In genomic region chr17:48026503-48027321, GRCh38 we compare ENCODE assay signal across 9 cellular contexts. TPM values are rescaled to one million over a fixed set of nuclear protein-coding genes. Genes with fewer than 3 reads are reported as not detected.
DNase-seq lines count a peak whose midpoint lies in the region; ATAC-seq lines count a peak whose summit lies in the region.
"Had no signal": no experiment of that assay in that cellular context is flagged by ENCODE, and none has a peak within 500 bp of the region (broad histone marks: within the 10 kb centered on the region; RNA-seq: fewer than 3 reads in every experiment).

No MANE protein-coding gene starts in this region.

- H3K27ac Mint-ChIP-seq in activated CD4-positive, alpha-beta memory T cell treated with anti-CD3 and anti-CD28 coated beads, Interleukin-2, amount 10 ng/mL, durations not matched to agents 7 days and 5 days: no peak overlapping the region
- H3K27ac Mint-ChIP-seq: activated naive CD4-positive, alpha-beta T cell treated with anti-CD3 and anti-CD28 coated beads, Interleukin-2, amount 50 U/mL, for 24 hours had no signal

- no peak for ATAC-seq in GM21390 (IDR thresholded peaks at IDR 0.05; ENCODE audit: unreplicated experiment)

- peaks cover 37% of the 10 kb centered on the region for H3K4me1 Mint-ChIP-seq in activated CD4-positive, alpha-beta memory T cell treated with anti-CD3 and anti-CD28 coated beads, Interleukin-2, amount 10 ng/mL, durations not matched to agents 7 days and 5 days

- DNase-seq in DMS53 (lab: John Stamatoyannopoulos, UW) (peak; percentile 98), HK-2 (ENCODE audit: unreplicated experiment) (peak; percentile 79), NCI-H774 (lab: John Stamatoyannopoulos, UW) (peak; percentile 94), medulla oblongata (ENCODE audit: extremely low spot score) (peak; percentile 92)
- peak; percentile 78 for DNase-seq in activated CD4-positive, alpha-beta memory T cell treated with anti-CD3 and anti-CD28 coated beads, Interleukin-2, amount 10 ng/mL, durations not matched to agents 7 days and 5 days
- DNase-seq in effector CD4-positive, alpha-beta T cell: peak; percentile 64
- peak; percentile 49 for DNase-seq in stimulated activated CD8-positive, alpha-beta memory T cell treated with anti-CD3 and anti-CD28 coated beads, Interleukin-12 subunit alpha, Interleukin-12 subunit beta, amount 100 ng/mL, for 24 hours (ENCODE audit: extremely low read depth)

- POLR2A ChIA-PET in activated CD4-positive, alpha-beta memory T cell treated with anti-CD3 and anti-CD28 coated beads, Interleukin-2, amount 10 ng/mL, durations not matched to agents 7 days and 5 days (lab: Charles Lee): interaction anchor here (1.0 to 2.9 kb wide), 7 partner anchors 10 to 107 kb away, joined by 3 to 45 read pairs (median 3); partner anchors contain the start of genes CBX1 and NFE2L1

- no peaks in the 10 kb centered on the region for H3K9me3 Mint-ChIP-seq in activated CD4-positive, alpha-beta memory T cell treated with anti-CD3 and anti-CD28 coated beads, Interleukin-2, amount 10 ng/mL, durations not matched to agents 7 days and 5 days
- H3K9me3 Mint-ChIP-seq: activated naive CD4-positive, alpha-beta T cell treated with anti-CD3 and anti-CD28 coated beads, Interleukin-2, amount 50 U/mL, for 24 hours had no signal

- CTCF ChIA-PET in activated CD4-positive, alpha-beta memory T cell treated with anti-CD3 and anti-CD28 coated beads, Interleukin-2, amount 10 ng/mL, durations not matched to agents 7 days and 5 days (lab: Charles Lee): interaction anchor here (0.7 to 4.2 kb wide), 27 partner anchors 10 to 592 kb away, joined by 3 to 94 read pairs (median 5); partner anchors contain the start of genes CDK5RAP3, COPZ2, HOXB5 and NFE2L1

- H3K36me3 Mint-ChIP-seq in activated CD4-positive, alpha-beta memory T cell treated with anti-CD3 and anti-CD28 coated beads, Interleukin-2, amount 10 ng/mL, durations not matched to agents 7 days and 5 days (ENCODE audit: low read depth): peaks cover 2% of the 10 kb centered on the region
- H3K36me3 Mint-ChIP-seq: activated naive CD4-positive, alpha-beta T cell treated with anti-CD3 and anti-CD28 coated beads, Interleukin-2, amount 50 U/mL, for 24 hours had no signal

- peaks cover 21% of the 10 kb centered on the region for H3K27me3 Mint-ChIP-seq in activated CD4-positive, alpha-beta memory T cell treated with anti-CD3 and anti-CD28 coated beads, Interleukin-2, amount 10 ng/mL, durations not matched to agents 7 days and 5 days

- no peak overlapping the region for H3K4me3 Mint-ChIP-seq in activated CD4-positive, alpha-beta memory T cell treated with anti-CD3 and anti-CD28 coated beads, Interleukin-2, amount 10 ng/mL, durations not matched to agents 7 days and 5 days

RNA-seq across cellular contexts. Expression of gene COPZ2, which starts 10.9 kb away (rescaled TPM):
- total RNA-seq in activated CD4-positive, alpha-beta memory T cell treated with anti-CD3 and anti-CD28 coated beads, Interleukin-2, amount 10 ng/mL, durations not matched to agents 7 days and 5 days: 10 to 100 TPM in 1 of 2 experiments, 1 to 10 TPM in 1; 7.4 to 11.5 TPM

RNA-seq across cellular contexts. Expression of gene NFE2L1, which starts 21.4 kb away (rescaled TPM):
- 10 to 100 TPM; 69.4 to 70.2 TPM for total RNA-seq in activated CD4-positive, alpha-beta memory T cell treated with anti-CD3 and anti-CD28 coated beads, Interleukin-2, amount 10 ng/mL, durations not matched to agents 7 days and 5 days

RNA-seq across cellular contexts. Expression of gene CDK5RAP3, which starts 55.8 kb away (rescaled TPM):
- total RNA-seq in activated CD4-positive, alpha-beta memory T cell treated with anti-CD3 and anti-CD28 coated beads, Interleukin-2, amount 10 ng/mL, durations not matched to agents 7 days and 5 days: 100 to 1,000 TPM; 194 to 205 TPM
